Comparison of ENCODE assay signal across 11 cellular contexts in genomic region chr10:24417053-24417452, GRCh38.
"Had no signal": no experiment of that assay in that cellular context is flagged by ENCODE, and none has a peak within 500 bp of the region (broad histone marks: within the 10 kb centered on the region; RNA-seq: fewer than 3 reads in every experiment).

No MANE protein-coding gene starts in this region.

- DNase-seq: activated effector memory CD4-positive, alpha-beta T cell treated with Interleukin-2 at 50 U/mL for 16 hours; amniotic stem cell; glutamatergic neuron; left colon; mesendoderm; right cardiac atrium; stimulated activated CD4-positive, alpha-beta T cell treated with anti-CD3 and anti-CD28 coated beads, Interleukin-1b, Interleukin-23, amount 100 ng/mL, for 48 hours; substantia nigra had no signal

- H3K9me3 ChIP-seq: neutrophil had no signal

- H3K36me3 Mint-ChIP-seq: activated naive CD4-positive, alpha-beta T cell treated with anti-CD3 and anti-CD28 coated beads, Interleukin-2, amount 50 U/mL, for 24 hours; stimulated activated memory B cell treated with anti-CD40 and anti-IgM and Interleukin-4, amounts not matched to agents 10 μg/mL and 1 μg/mL and 100 μg/mL, for 72 hours had no signal

- H3K4me3 Mint-ChIP-seq: activated naive CD4-positive, alpha-beta T cell treated with anti-CD3 and anti-CD28 coated beads, Interleukin-2, amount 50 U/mL, for 24 hours; stimulated activated memory B cell treated with anti-CD40 and anti-IgM and Interleukin-4, amounts not matched to agents 10 μg/mL and 1 μg/mL and 100 μg/mL, for 72 hours had no signal

- H3K27me3 ChIP-seq: neutrophil had no signal

- H3K9me3 Mint-ChIP-seq: activated naive CD4-positive, alpha-beta T cell treated with anti-CD3 and anti-CD28 coated beads, Interleukin-2, amount 50 U/mL, for 24 hours had no signal

- H3K4me1 Mint-ChIP-seq: activated naive CD4-positive, alpha-beta T cell treated with anti-CD3 and anti-CD28 coated beads, Interleukin-2, amount 50 U/mL, for 24 hours; stimulated activated memory B cell treated with anti-CD40 and anti-IgM and Interleukin-4, amounts not matched to agents 10 μg/mL and 1 μg/mL and 100 μg/mL, for 72 hours had no signal

- H3K36me3 ChIP-seq: neutrophil had no signal

- H3K27me3 Mint-ChIP-seq: stimulated activated memory B cell treated with anti-CD40 and anti-IgM and Interleukin-4, amounts not matched to agents 10 μg/mL and 1 μg/mL and 100 μg/mL, for 72 hours had no signal

- H3K27ac Mint-ChIP-seq: activated naive CD4-positive, alpha-beta T cell treated with anti-CD3 and anti-CD28 coated beads, Interleukin-2, amount 50 U/mL, for 24 hours; stimulated activated memory B cell treated with anti-CD40 and anti-IgM and Interleukin-4, amounts not matched to agents 10 μg/mL and 1 μg/mL and 100 μg/mL, for 72 hours had no signal

- H3K27ac ChIP-seq: neutrophil had no signal
